ENCODE assay signal across 20 cellular contexts in genomic region chr1:170741678-170742077, GRCh38.
"Had no signal": no experiment of that assay in that cellular context is flagged by ENCODE, and none has a peak within 500 bp of the region (broad histone marks: within the 10 kb centered on the region; RNA-seq: fewer than 3 reads in every experiment).

No MANE protein-coding gene starts in this region.

- H3K9ac ChIP-seq: KMS-11 had no signal

- H3K27ac ChIP-seq: KMS-11, RWPE1 had no signal

- H3K4me2 ChIP-seq: KMS-11 had no signal

- H3K4me3 ChIP-seq: K562 had no signal

- ATAC-seq: K562, Panc1, PC-3 had no signal

- DNase-seq: Kasumi-1, MM.1S, NCI-H1092 treated with DMSO at 0.1 percent for 48 hours, NCI-H1436, NCI-H187, NCI-H2029, NCI-H2081 treated with DMSO at 0.1 percent for 48 hours, NCI-H2171, NCI-H226, NCI-H446, NCI-H510A, NCI-H524 treated with DMSO at 0.1 percent for 48 hours, NCI-H69, NCI-H774, PC-3, SHP77 had no signal
